In genomic region chr5:115193295-115193694, GRCh38 we compare ENCODE assay signal across 19 cellular contexts. TPM values are rescaled to one million over a fixed set of nuclear protein-coding genes. Genes with fewer than 3 reads are reported as not detected.
DNase-seq lines count a peak whose midpoint lies in the region; ATAC-seq and FAIRE-seq lines count a peak whose summit lies in the region.
"Had no signal": no experiment of that assay in that cellular context is flagged by ENCODE, and none has a peak within 500 bp of the region (broad histone marks: within the 10 kb centered on the region; RNA-seq: fewer than 3 reads in every experiment).

No MANE protein-coding gene starts in this region.

- no peak overlapping the region for H3K4me3 ChIP-seq in mucosa of rectum (ENCODE audit: low read length in 2 of 2)
- H3K4me3 ChIP-seq: GM12878, GM23338 had no signal

- no peak for ATAC-seq in activated T-cell treated with anti-CD3 and anti-CD28 coated beads, Interleukin-2, amount 50 U/mL, for 72 hours (replicated peaks in 1 of 2)
- ATAC-seq in GM19328 (IDR thresholded peaks at IDR 0.05; ENCODE audit: unreplicated experiment): no peak
- ATAC-seq: GM12878, GM23338, HCT116 had no signal

- H3K4me3 Mint-ChIP-seq in activated T-cell treated with anti-CD3 and anti-CD28 coated beads, Interleukin-2, amount 50 U/mL, for 72 hours: no peak overlapping the region
- no peak overlapping the region for H3K4me3 Mint-ChIP-seq in activated T-cell treated with anti-CD3 and anti-CD28 coated beads, Interleukin-2, amount 50 U/mL, for 24 hours
- H3K4me3 Mint-ChIP-seq: CD4-positive, alpha-beta memory T cell; GM23338; H9 had no signal

- no peaks in the 10 kb centered on the region for H3K36me3 ChIP-seq in mucosa of rectum (ENCODE audit: control insufficient read depth in 2 of 2, insufficient read depth in 2 of 2, low read length in 2 of 2)

- no peaks in the 10 kb centered on the region for H3K36me3 Mint-ChIP-seq in activated T-cell treated with anti-CD3 and anti-CD28 coated beads, Interleukin-2, amount 50 U/mL, for 72 hours (ENCODE audit: insufficient read depth in 2 of 2)
- H3K36me3 Mint-ChIP-seq in activated T-cell treated with anti-CD3 and anti-CD28 coated beads, Interleukin-2, amount 50 U/mL, for 24 hours (ENCODE audit: low read depth): no peaks in the 10 kb centered on the region
- H3K36me3 Mint-ChIP-seq: CD4-positive, alpha-beta memory T cell had no signal

- H3K9me3 ChIP-seq in mucosa of rectum (ENCODE audit: control insufficient read depth in 2 of 2, low read length in 2 of 2): no peaks in the 10 kb centered on the region

- H3K27me3 Mint-ChIP-seq in activated T-cell treated with anti-CD3 and anti-CD28 coated beads, Interleukin-2, amount 50 U/mL, for 72 hours (ENCODE audit: low read depth): no peaks in the 10 kb centered on the region
- H3K27me3 Mint-ChIP-seq in activated T-cell treated with anti-CD3 and anti-CD28 coated beads, Interleukin-2, amount 50 U/mL, for 24 hours: peaks cover 18% of the 10 kb centered on the region

- peak overlapping the region; percentile 62 to 67 for H3K27ac ChIP-seq in mucosa of rectum (ENCODE audit: low read depth in 2 of 2, low read length in 2 of 2)

- no peaks in the 10 kb centered on the region for H3K9me3 Mint-ChIP-seq in activated T-cell treated with anti-CD3 and anti-CD28 coated beads, Interleukin-2, amount 50 U/mL, for 72 hours
- H3K9me3 Mint-ChIP-seq in activated T-cell treated with anti-CD3 and anti-CD28 coated beads, Interleukin-2, amount 50 U/mL, for 24 hours: no peaks in the 10 kb centered on the region
- H3K9me3 Mint-ChIP-seq: CD4-positive, alpha-beta memory T cell; GM23338; H9 had no signal

- H3K4me1 Mint-ChIP-seq in activated T-cell treated with anti-CD3 and anti-CD28 coated beads, Interleukin-2, amount 50 U/mL, for 72 hours (ENCODE audit: low read depth): no peaks in the 10 kb centered on the region
- H3K4me1 Mint-ChIP-seq in activated T-cell treated with anti-CD3 and anti-CD28 coated beads, Interleukin-2, amount 50 U/mL, for 24 hours (ENCODE audit: low read depth): no peaks in the 10 kb centered on the region
- H3K4me1 Mint-ChIP-seq: CD4-positive, alpha-beta memory T cell had no signal

- peak overlapping the region; percentile 48 for H3K27ac Mint-ChIP-seq in activated T-cell treated with anti-CD3 and anti-CD28 coated beads, Interleukin-2, amount 50 U/mL, for 72 hours
- H3K27ac Mint-ChIP-seq in activated T-cell treated with anti-CD3 and anti-CD28 coated beads, Interleukin-2, amount 50 U/mL, for 24 hours: no peak overlapping the region
- H3K27ac Mint-ChIP-seq: CD4-positive, alpha-beta memory T cell; GM23338; H9 had no signal

- no peak overlapping the region for H3K9ac ChIP-seq in mucosa of rectum (ENCODE audit: low read depth in 1 of 2, low read length in 2 of 2)

- H3K4me1 ChIP-seq in mucosa of rectum (ENCODE audit: control insufficient read depth in 2 of 2, insufficient read depth in 2 of 2, low read length in 2 of 2): peaks cover 19 to 50% of the 10 kb centered on the region in 2 donors

- FAIRE-seq in colon (lab: Jason Lieb, UNC): peak; percentile 18
- FAIRE-seq: G401.6, GM12878, GM19239 had no signal

- no peaks in the 10 kb centered on the region for H3K27me3 ChIP-seq in mucosa of rectum (ENCODE audit: control insufficient read depth in 2 of 2, insufficient read depth in 2 of 2, low read length in 2 of 2)

- no peak for DNase-seq in activated T-cell treated with anti-CD3 and anti-CD28 coated beads, Interleukin-2, amount 50 U/mL, for 72 hours
- no peak for DNase-seq in activated T-cell treated with anti-CD3 and anti-CD28 coated beads, Interleukin-2, amount 50 U/mL, for 24 hours
- no peak for DNase-seq in activated CD4-positive, alpha-beta T cell treated with anti-CD3 and anti-CD28 coated beads for 1 hour
- DNase-seq in KG1 (lab: John Stamatoyannopoulos, UW): no peak
- DNase-seq: C1 segment of cervical spinal cord; Calu3; CD4-positive, alpha-beta memory T cell; COR-L47; DMS153; DND-41; H9 had no signal

RNA-seq across cellular contexts. Expression of gene TRIM36, which starts 23.6 kb away (rescaled TPM):
- total RNA-seq in activated T-cell treated with anti-CD3 and anti-CD28 coated beads, Interleukin-2, amount 50 U/mL, for 72 hours: not detected
- total RNA-seq: CD4-positive, alpha-beta memory T cell had no signal
